19 cellular contexts compared by ENCODE assay signal in genomic region chr15:28365502-28365901, GRCh38. TPM values are rescaled to one million over a fixed set of nuclear protein-coding genes. Genes with fewer than 3 reads are reported as not detected.
"Had no signal": no experiment of that assay in that cellular context is flagged by ENCODE, and none has a peak within 500 bp of the region (broad histone marks: within the 10 kb centered on the region; RNA-seq: fewer than 3 reads in every experiment).

No MANE protein-coding gene starts in this region.

RNA-seq across cellular contexts. Expression of gene GOLGA6L24, which starts 7.6 kb away (rescaled TPM):
- total RNA-seq: activated B cell treated with CpG ODN at 0.5 μM for 24 hours; activated CD4-positive, alpha-beta memory T cell treated with anti-CD3 and anti-CD28 coated beads for 36 hours; activated CD4-positive, alpha-beta T cell treated with anti-CD3 and anti-CD28 coated beads, Interleukin-2, amount 10 ng/mL, durations not matched to agents 24 days and 14 days; activated CD8-positive, alpha-beta memory T cell treated with anti-CD3 and anti-CD28 coated beads for 36 hours; activated CD8-positive, alpha-beta T cell treated with anti-CD3 and anti-CD28 coated beads for 36 hours; activated naive CD4-positive, alpha-beta T cell treated with anti-CD3 and anti-CD28 coated beads for 36 hours; activated naive CD8-positive, alpha-beta T cell treated with anti-CD3 and anti-CD28 coated beads, Interleukin-2, amount 10 ng/mL, durations not matched to agents 7 days and 5 days; activated T-cell treated with anti-CD3 and anti-CD28 coated beads, Interleukin-2, amount 50 U/mL, for 4 hours; activated T-cell treated with anti-CD3 and anti-CD28 coated beads, Interleukin-2, amount 50 U/mL, for 72 hours; activated T-helper 1 cell treated with anti-CD3 and anti-CD28 coated beads, Interleukin-12 subunit alpha, Interleukin-12 subunit beta, Interleukin-2, Interleukin-4 antibody, amounts not matched to agents 30 ng/mL and 10 ng/mL and 1 ng/mL, durations not matched to agents 14 hours and 24 hours and 36 hours; activated T-helper 17 cell treated with anti-CD3 and anti-CD28 coated beads, Interleukin-2, amount 50 U/mL, for 72 hours; bronchial epithelial cell; cardiac muscle cell; T-cell; T-helper 1 cell treated with Interleukin-12 subunit alpha and Interleukin-12 subunit beta and Interleukin-4 antibody, amounts not matched to agents 30 ng/mL and 1 ng/mL, for 36 hours; T-helper 17 cell; T-helper 2 cell treated with Interferon-gamma antibody and Interleukin-4, amounts not matched to agents 100 ng/mL and 5 ng/mL, for 36 hours had no signal
- polyA plus RNA-seq: adipose tissue, cardiac muscle cell had no signal

RNA-seq across cellular contexts. Expression of gene GOLGA8F, which starts 13.0 kb away (rescaled TPM):
- total RNA-seq: activated B cell treated with CpG ODN at 0.5 μM for 24 hours; activated CD4-positive, alpha-beta memory T cell treated with anti-CD3 and anti-CD28 coated beads for 36 hours; activated CD4-positive, alpha-beta T cell treated with anti-CD3 and anti-CD28 coated beads, Interleukin-2, amount 10 ng/mL, durations not matched to agents 24 days and 14 days; activated CD8-positive, alpha-beta memory T cell treated with anti-CD3 and anti-CD28 coated beads for 36 hours; activated CD8-positive, alpha-beta T cell treated with anti-CD3 and anti-CD28 coated beads for 36 hours; activated naive CD4-positive, alpha-beta T cell treated with anti-CD3 and anti-CD28 coated beads for 36 hours; activated naive CD8-positive, alpha-beta T cell treated with anti-CD3 and anti-CD28 coated beads, Interleukin-2, amount 10 ng/mL, durations not matched to agents 7 days and 5 days; activated T-cell treated with anti-CD3 and anti-CD28 coated beads, Interleukin-2, amount 50 U/mL, for 4 hours; activated T-cell treated with anti-CD3 and anti-CD28 coated beads, Interleukin-2, amount 50 U/mL, for 72 hours; activated T-helper 1 cell treated with anti-CD3 and anti-CD28 coated beads, Interleukin-12 subunit alpha, Interleukin-12 subunit beta, Interleukin-2, Interleukin-4 antibody, amounts not matched to agents 30 ng/mL and 10 ng/mL and 1 ng/mL, durations not matched to agents 14 hours and 24 hours and 36 hours; activated T-helper 17 cell treated with anti-CD3 and anti-CD28 coated beads, Interleukin-2, amount 50 U/mL, for 72 hours; ascending aorta; bronchial epithelial cell; cardiac muscle cell; T-helper 1 cell treated with Interleukin-12 subunit alpha and Interleukin-12 subunit beta and Interleukin-4 antibody, amounts not matched to agents 30 ng/mL and 1 ng/mL, for 36 hours; T-helper 17 cell; T-helper 2 cell treated with Interferon-gamma antibody and Interleukin-4, amounts not matched to agents 100 ng/mL and 5 ng/mL, for 36 hours had no signal
- polyA plus RNA-seq: adipose tissue, cardiac muscle cell had no signal
